27 cellular contexts compared by ENCODE assay signal in the genomic region with DNA sequence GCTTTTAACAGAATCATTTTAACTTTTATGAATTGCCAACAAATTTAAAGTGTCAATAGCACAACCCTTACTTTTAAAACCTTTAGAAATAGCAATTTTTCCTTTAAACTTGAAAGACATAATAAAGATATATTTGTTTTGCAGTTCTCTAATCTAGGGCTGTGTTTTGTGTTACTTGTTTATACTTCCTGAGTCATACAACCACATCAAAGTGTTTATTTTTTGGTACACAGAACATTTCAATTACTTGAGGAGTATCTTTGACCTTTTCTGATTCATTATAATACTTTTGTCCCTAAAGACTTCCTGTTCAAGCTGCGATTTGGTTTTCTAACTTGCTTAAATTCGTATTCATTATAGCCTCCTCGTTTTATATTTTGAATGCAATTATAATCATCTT. TPM values are rescaled to one million over a fixed set of nuclear protein-coding genes. Genes with fewer than 3 reads are reported as not detected.
DNase-seq lines count a peak whose midpoint lies in the region; FAIRE-seq and TF ChIP-seq lines count a peak whose summit lies in the region.
"Had no signal": no experiment of that assay in that cellular context is flagged by ENCODE, and none has a peak within 500 bp of the region (broad histone marks: within the 10 kb centered on the region; RNA-seq: fewer than 3 reads in every experiment).

No MANE protein-coding gene starts in this region.

- no peaks in the 10 kb centered on the region for H3K4me1 Mint-ChIP-seq in glutamatergic neuron (ENCODE audit: low read depth, unreplicated experiment)
- H3K4me1 Mint-ChIP-seq: B cell had no signal

- H3K4me3 Mint-ChIP-seq in glutamatergic neuron (ENCODE audit: unreplicated experiment), result no peak overlapping the region
- H3K4me3 Mint-ChIP-seq: B cell, T-helper 17 cell had no signal

- H3K27ac ChIP-seq in dorsolateral prefrontal cortex, result peak overlapping the region; percentile 20 to 97 (median 92)
- H3K27ac ChIP-seq: colonic mucosa, VCaP had no signal

- DNase-seq in RPMI7951 (ENCODE audit: low read depth), result peak; percentile 37
- no peak for DNase-seq in dorsolateral prefrontal cortex
- DNase-seq in pons (ENCODE audit: low spot score), result peak; percentile 42
- DNase-seq in Ammon's horn (ENCODE audit: low spot score), result no peak
- DNase-seq in glutamatergic neuron, result no peak
- no peak for DNase-seq in NCI-H1930 (lab: John Stamatoyannopoulos, UW)
- no peak for DNase-seq in GDM1 (lab: John Stamatoyannopoulos, UW)
- DNase-seq: activated naive CD4-positive, alpha-beta T cell; activated T-cell treated with anti-CD3 and anti-CD28 coated beads for 4 hours; Caco-2; colonic mucosa; EL; hypothalamus; kidney; mammary epithelial cell; NCI-H2029; NCI-H345; nucleus accumbens; retina; stimulated activated CD8-positive, alpha-beta memory T cell treated with anti-CD3 and anti-CD28 coated beads, Interleukin-4, amount 100 ng/mL, for 48 hours; T-helper 17 cell had no signal

- H3K4me3 ChIP-seq in dorsolateral prefrontal cortex, result peak overlapping the region in 12 of 59 donors; percentile 5 to 42 (median 31)
- H3K4me3 ChIP-seq: colonic mucosa, K562 had no signal

- H3K27me3 Mint-ChIP-seq in glutamatergic neuron (ENCODE audit: unreplicated experiment), result peaks cover 2% of the 10 kb centered on the region
- H3K27me3 Mint-ChIP-seq: B cell, T-helper 17 cell had no signal

- TF ChIP-seq CTCF in dorsolateral prefrontal cortex (IDR thresholded peaks at IDR 0.05 in 54 of 56, conservative IDR thresholded peaks at IDR 0.05 in 2 of 56; ENCODE audit: low read depth in 1 of 56, partially characterized antibody in 56 of 56), result no peak
- no peak for TF ChIP-seq CTCF in glutamatergic neuron (IDR thresholded peaks at IDR 0.05; ENCODE audit: partially characterized antibody, unreplicated experiment)

- H3K9me3 Mint-ChIP-seq in glutamatergic neuron (ENCODE audit: unreplicated experiment), result peaks cover 2% of the 10 kb centered on the region

- H3K27me3 ChIP-seq in dorsolateral prefrontal cortex, result no peaks in the 10 kb centered on the region
- H3K27me3 ChIP-seq: colonic mucosa had no signal

- FAIRE-seq in G401.6 (lab: Jason Lieb, UNC), result peak; percentile 60
- FAIRE-seq: astrocyte, K562, urothelium cell line had no signal

- H3K36me3 Mint-ChIP-seq in glutamatergic neuron (ENCODE audit: unreplicated experiment), result no peaks in the 10 kb centered on the region

- no peak overlapping the region for H3K27ac Mint-ChIP-seq in glutamatergic neuron (ENCODE audit: unreplicated experiment)
- H3K27ac Mint-ChIP-seq: B cell, T-helper 17 cell had no signal

- intact Hi-C loops in dorsolateral prefrontal cortex (cut with DNase I), result loop anchor here in 1 of 2 donors (2.0 kb wide), 1 partner anchor 83 kb away; a partner anchor contains a TSS

RNA-seq across cellular contexts. Expression of a gene that starts 21.8 kb away (rescaled TPM):
- total RNA-seq in RPMI7951 (2014; rRNA removed; shearing (Covaris generic)), result 9.0 and 9.1 TPM in 2 replicates
- total RNA-seq in dorsolateral prefrontal cortex (10 to 100 TPM in 51 of 120 experiments, 1 to 10 TPM in 69; 6.1 to 14.7 (median 9.7) TPM), glutamatergic neuron (ENCODE audit: unreplicated experiment) (8.5 TPM)

RNA-seq across cellular contexts. Expression of a gene that starts 21.9 kb away (rescaled TPM):
- total RNA-seq in RPMI7951 (2014; rRNA removed; shearing (Covaris generic)), result 31.5 and 40.6 TPM in 2 replicates
- total RNA-seq in dorsolateral prefrontal cortex (10 to 100 TPM; 11.3 to 32.2 (median 18.9) TPM), glutamatergic neuron (ENCODE audit: unreplicated experiment) (18.1 TPM)

RNA-seq across cellular contexts. Expression of a gene that starts 22.4 kb away (rescaled TPM):
- 22.5 and 22.6 TPM in 2 replicates for total RNA-seq in RPMI7951 (2014; rRNA removed; shearing (Covaris generic))
- total RNA-seq in dorsolateral prefrontal cortex, result 10 to 100 TPM; 14.0 to 30.4 (median 21.6) TPM
- total RNA-seq in glutamatergic neuron (ENCODE audit: unreplicated experiment), result 27.3 TPM

Comparison
In these comparisons a context has a peak if more than half of its experiments do, and no peak if none do; other contexts are left out.
1. DNase-seq: peak in RPMI7951 (single experiment) and pons (single experiment); none in dorsolateral prefrontal cortex (0 of 10), Ammon's horn (single experiment), glutamatergic neuron (single experiment), NCI-H1930 (0 of 2) and GDM1 (single experiment).